ENCODE assay signal across 10 cellular contexts in genomic region chr15:81414274-81414968, GRCh38. TPM values are rescaled to one million over a fixed set of nuclear protein-coding genes. Genes with fewer than 3 reads are reported as not detected.
DNase-seq lines count a peak whose midpoint lies in the region; ATAC-seq and TF ChIP-seq lines count a peak whose summit lies in the region.
"Not testable (repeated sequence)": the region's sequence is repeated elsewhere in the genome, so short reads cannot be mapped to it uniquely, and the experiment has no call there.
"Had no signal": no experiment of that assay in that cellular context is flagged by ENCODE, and none has a peak within 500 bp of the region (broad histone marks: within the 10 kb centered on the region; RNA-seq: fewer than 3 reads in every experiment).

No MANE protein-coding gene starts in this region.

- H3K27ac ChIP-seq in BLaER1 treated with 17β-estradiol and CSF1 and Interleukin-3, amounts not matched to agents 10 nM and 100 nM: peak overlapping the region in 5 of 11 experiments; percentile 23 to 50 (median 29); a peak in 6 of 22 replicates

- H3K27me3 Mint-ChIP-seq in T-helper 2 cell treated with Interferon-gamma antibody and Interleukin-4, amounts not matched to agents 5 μg/mL and 100 μg/mL, for 36 hours (ENCODE audit: low read depth): peaks cover 21% of the 10 kb centered on the region
- not testable (repeated sequence) for H3K27me3 Mint-ChIP-seq in activated T-cell treated with anti-CD3 and anti-CD28 coated beads, Interleukin-2, amount 50 U/mL, for 4 hours (ENCODE audit: low read depth)

- peaks cover 0 to 12% (median 6%) of the 10 kb centered on the region in 11 experiments; a peak in 16 of 22 replicates for H3K9me3 ChIP-seq in BLaER1 treated with 17β-estradiol and CSF1 and Interleukin-3, amounts not matched to agents 10 nM and 100 nM (replicated peaks in 1 of 11)

- H3K36me3 Mint-ChIP-seq in T-helper 2 cell treated with Interferon-gamma antibody and Interleukin-4, amounts not matched to agents 5 μg/mL and 100 μg/mL, for 36 hours (ENCODE audit: low read depth); activated T-cell treated with anti-CD3 and anti-CD28 coated beads, Interleukin-2, amount 50 U/mL, for 4 hours (ENCODE audit: insufficient read depth): not testable (repeated sequence)

- H3K9ac ChIP-seq in BLaER1 treated with 17β-estradiol and CSF1 and Interleukin-3, amounts not matched to agents 10 nM and 100 nM: 0 out of 22 replicates have a peak overlapping the region, but pooled peaks of 1 of the 11 experiments have one; percentile 13

- not testable (repeated sequence) for H3K9me3 Mint-ChIP-seq in T-helper 2 cell treated with Interferon-gamma antibody and Interleukin-4, amounts not matched to agents 5 μg/mL and 100 μg/mL, for 36 hours; activated T-cell treated with anti-CD3 and anti-CD28 coated beads, Interleukin-2, amount 50 U/mL, for 4 hours

- H3K4me3 ChIP-seq in BLaER1 treated with 17β-estradiol and CSF1 and Interleukin-3, amounts not matched to agents 10 nM and 100 nM: peak overlapping the region in 3 of 10 experiments; percentile 4 to 39 (median 20); a peak in 5 of 20 replicates
- H3K4me3 ChIP-seq in astrocyte of the spinal cord (ENCODE audit: low read depth, low read length): not testable (repeated sequence)

- DNase-seq in HT1080 (ENCODE audit: low read depth): peak; percentile 39
- peak; percentile 79 for DNase-seq in MV-4-11 (lab: John Stamatoyannopoulos, UW)
- not testable (repeated sequence) for DNase-seq in T-helper 2 cell treated with Interferon-gamma antibody and Interleukin-4, amounts not matched to agents 5 μg/mL and 100 μg/mL, for 36 hours (ENCODE audit: low spot score); activated T-cell treated with anti-CD3 and anti-CD28 coated beads, Interleukin-2, amount 50 U/mL, for 4 hours
- peak; percentile 1 for DNase-seq in astrocyte of the spinal cord (ENCODE audit: low read depth, low spot score)
- DNase-seq in left kidney (ENCODE audit: low read depth, low spot score): peak; percentile 75

- not testable (repeated sequence) for H3K27ac Mint-ChIP-seq in T-helper 2 cell treated with Interferon-gamma antibody and Interleukin-4, amounts not matched to agents 5 μg/mL and 100 μg/mL, for 36 hours

- H3K36me3 ChIP-seq in BLaER1 treated with 17β-estradiol and CSF1 and Interleukin-3, amounts not matched to agents 10 nM and 100 nM: not testable (repeated sequence)

- ATAC-seq in activated T-cell treated with anti-CD3 and anti-CD28 coated beads, Interleukin-2, amount 50 U/mL, for 4 hours: not testable (repeated sequence)

- H3K27me3 ChIP-seq in BLaER1 treated with 17β-estradiol and CSF1 and Interleukin-3, amounts not matched to agents 10 nM and 100 nM: not testable (repeated sequence)

- peak overlapping the region; percentile 58 to 87 (median 74) for H3K4me2 ChIP-seq in BLaER1 treated with 17β-estradiol and CSF1 and Interleukin-3, amounts not matched to agents 10 nM and 100 nM

- not testable (repeated sequence) for TF ChIP-seq CTCF in astrocyte of the spinal cord (IDR thresholded peaks at IDR 0.05; ENCODE audit: low read depth, low read length)

- not testable (repeated sequence) for H4K20me1 ChIP-seq in BLaER1 treated with 17β-estradiol and CSF1 and Interleukin-3, amounts not matched to agents 10 nM and 100 nM

- H3K4me3 Mint-ChIP-seq in T-helper 2 cell treated with Interferon-gamma antibody and Interleukin-4, amounts not matched to agents 5 μg/mL and 100 μg/mL, for 36 hours: peak overlapping the region; percentile 24
- H3K4me3 Mint-ChIP-seq in activated T-cell treated with anti-CD3 and anti-CD28 coated beads, Interleukin-2, amount 50 U/mL, for 4 hours: peak overlapping the region; percentile 11

- peaks cover 8 to 27% (median 22%) of the 10 kb centered on the region in 10 experiments; a peak in 19 of 20 replicates for H3K4me1 ChIP-seq in BLaER1 treated with 17β-estradiol and CSF1 and Interleukin-3, amounts not matched to agents 10 nM and 100 nM

- in situ Hi-C loops in astrocyte of the spinal cord (cut with HindIII; ENCODE audit: low sequenced_read_pairs): not testable (repeated sequence)

- not testable (repeated sequence) for H3K4me1 Mint-ChIP-seq in T-helper 2 cell treated with Interferon-gamma antibody and Interleukin-4, amounts not matched to agents 5 μg/mL and 100 μg/mL, for 36 hours (ENCODE audit: low read depth)
- H3K4me1 Mint-ChIP-seq in activated T-cell treated with anti-CD3 and anti-CD28 coated beads, Interleukin-2, amount 50 U/mL, for 4 hours (ENCODE audit: low read depth): peaks cover 15% of the 10 kb centered on the region

RNA-seq across cellular contexts. Expression of gene TMC3, which starts 40.4 kb away (rescaled TPM):
- not detected in 2 replicates for total RNA-seq in HT1080 (2014; rRNA removed; shearing (Covaris generic))
- polyA plus RNA-seq in HT1080 (2015; cell fraction: cytosol; rRNA removed): not detected in 2 replicates
- not detected in 2 replicates for polyA plus RNA-seq in HT1080 (2015; cell fraction: nucleus; rRNA removed)
- not detected for total RNA-seq in activated T-cell treated with anti-CD3 and anti-CD28 coated beads, Interleukin-2, amount 50 U/mL, for 4 hours
- total RNA-seq: G401, H4 had no signal
- polyA plus RNA-seq: A549 had no signal
